8 cellular contexts compared by ENCODE assay signal in the genomic region with DNA sequence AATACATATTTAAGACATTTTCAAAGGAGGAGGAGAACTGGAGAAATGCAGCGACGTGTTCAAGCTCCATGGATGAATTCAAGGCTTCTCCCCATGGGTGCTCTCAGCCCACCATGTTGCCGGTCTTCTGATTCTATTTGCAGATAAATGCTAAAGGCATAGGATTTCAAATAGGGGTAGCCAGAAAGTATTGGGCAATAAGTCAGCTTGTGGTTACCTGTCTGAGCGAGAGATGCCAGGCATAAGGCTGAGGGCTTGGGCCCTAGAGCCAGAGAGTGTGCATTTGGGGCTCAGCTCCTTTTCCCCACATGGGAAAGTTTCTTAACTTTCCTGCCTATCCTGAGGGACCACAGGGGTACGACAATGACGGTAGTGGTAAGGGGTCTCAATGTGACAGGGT.
"Had no signal": no experiment of that assay in that cellular context is flagged by ENCODE, and none has a peak within 500 bp of the region (broad histone marks: within the 10 kb centered on the region; RNA-seq: fewer than 3 reads in every experiment).

No MANE protein-coding gene starts in this region.

- H3K4me3 ChIP-seq: GM12878 had no signal

- ATAC-seq: GM12878 had no signal

- DNase-seq: GDM1, GF-D8 had no signal

- FAIRE-seq: G401.6, GM12878, GM12891, GM12892, GM18507, GM19239 had no signal
